8 cellular contexts compared by ENCODE assay signal in the genomic region with DNA sequence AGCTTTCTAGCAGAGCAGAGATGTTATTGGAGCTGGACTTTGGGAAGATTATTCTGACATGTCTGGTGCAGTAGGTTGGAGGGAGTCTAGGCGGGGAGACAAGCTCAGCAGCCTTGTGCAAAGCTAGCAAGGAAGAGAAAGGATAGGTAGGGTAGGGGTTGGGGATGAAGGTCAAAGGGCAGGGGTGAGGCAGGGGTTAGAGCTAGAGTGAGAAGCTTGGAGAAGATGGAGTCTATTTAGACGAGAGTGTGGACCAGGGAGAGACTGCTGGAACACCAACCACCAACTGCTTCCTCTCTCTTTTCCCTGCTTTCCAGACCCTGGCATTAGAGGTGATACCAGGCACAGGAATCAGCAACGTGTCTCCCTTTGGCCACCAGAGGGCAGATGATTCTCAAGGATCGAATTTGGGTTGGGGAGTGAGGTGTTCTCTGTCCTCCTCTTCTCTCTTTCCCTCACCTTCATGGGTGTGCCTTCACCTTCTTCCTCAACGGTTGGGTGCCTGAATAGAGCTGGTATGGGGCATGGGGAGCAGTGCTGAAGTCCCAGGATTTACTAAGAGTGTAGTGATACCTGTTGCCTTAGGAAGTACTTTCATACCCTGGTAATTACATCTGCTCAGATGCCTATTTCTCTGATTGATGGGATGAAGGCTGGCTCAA. TPM values are rescaled to one million over a fixed set of nuclear protein-coding genes. Genes with fewer than 3 reads are reported as not detected.
A peak's percentile ranks its signal among the peaks of the same experiment; 100 is the strongest.
DNase-seq lines count a peak whose midpoint lies in the region; ATAC-seq and TF ChIP-seq lines count a peak whose summit lies in the region.

No MANE protein-coding gene starts in this region.

- no peak for DNase-seq in GM12864 (ENCODE audit: low read depth)
- DNase-seq in NCI-H187 treated with DMSO at 0.1 percent for 48 hours (lab: John Stamatoyannopoulos, UW), result peak; percentile 69
- peak; percentile 66 for DNase-seq in T-helper 2 cell treated with Interferon-gamma antibody and Interleukin-4, amounts not matched to agents 5 μg/mL and 100 μg/mL, for 36 hours (ENCODE audit: low spot score)
- DNase-seq in ascending aorta (ENCODE audit: low spot score in 2 of 2), result peak; percentile 31 to 92
- DNase-seq in right atrium auricular region (ENCODE audit: low spot score), result peak; percentile 84
- peak; percentile 87 for DNase-seq in sciatic nerve (ENCODE audit: low spot score)

- H3K4me3 ChIP-seq in GM12864 (ENCODE audit: low read depth, low read length) (no peak overlapping the region), ascending aorta (no peak overlapping the region), right atrium auricular region (no peak overlapping the region)

- peak; percentile 91 for TF ChIP-seq CTCF in GM12864 (IDR thresholded peaks at IDR 0.05; ENCODE audit: low read depth, low read length, missing control alignments)
- peak; percentile 77 to 88 (median 86) for TF ChIP-seq CTCF in ascending aorta (IDR thresholded peaks at IDR 0.05)
- peak; percentile 73 to 89 for TF ChIP-seq CTCF in right atrium auricular region (IDR thresholded peaks at IDR 0.05)

- H3K27me3 Mint-ChIP-seq in T-helper 2 cell treated with Interferon-gamma antibody and Interleukin-4, amounts not matched to agents 5 μg/mL and 100 μg/mL, for 36 hours (ENCODE audit: low read depth), result no peaks in the 10 kb centered on the region

- H3K9me3 ChIP-seq in ascending aorta, result no peaks in the 10 kb centered on the region
- no peaks in the 10 kb centered on the region for H3K9me3 ChIP-seq in right atrium auricular region

- peaks cover 31% of the 10 kb centered on the region for H3K4me1 Mint-ChIP-seq in T-helper 2 cell treated with Interferon-gamma antibody and Interleukin-4, amounts not matched to agents 5 μg/mL and 100 μg/mL, for 36 hours (ENCODE audit: low read depth)

- ATAC-seq in sciatic nerve, result peak; percentile 51
- ATAC-seq in GM21390 (IDR thresholded peaks at IDR 0.05; ENCODE audit: unreplicated experiment), result no peak
- no peak for ATAC-seq in HG02973 (IDR thresholded peaks at IDR 0.05; ENCODE audit: unreplicated experiment)

- H3K4me1 ChIP-seq in ascending aorta (peaks cover 7 to 32% of the 10 kb centered on the region in 2 donors), right atrium auricular region (peaks cover 0 to 34% of the 10 kb centered on the region in 2 donors)

- H3K36me3 Mint-ChIP-seq in T-helper 2 cell treated with Interferon-gamma antibody and Interleukin-4, amounts not matched to agents 5 μg/mL and 100 μg/mL, for 36 hours (ENCODE audit: low read depth), result peaks cover 17% of the 10 kb centered on the region

- H3K27me3 ChIP-seq in ascending aorta (no peaks in the 10 kb centered on the region), right atrium auricular region (no peaks in the 10 kb centered on the region)

- H3K27ac Mint-ChIP-seq in T-helper 2 cell treated with Interferon-gamma antibody and Interleukin-4, amounts not matched to agents 5 μg/mL and 100 μg/mL, for 36 hours, result peak overlapping the region; percentile 79

- intact Hi-C loops in ascending aorta (cut with DNase I) (loop anchor here (1.0 to 5.0 kb wide), 4 partner anchors 50 to 311 kb away; a partner anchor contains a TSS), sciatic nerve (cut with DNase I) (loop anchor here (2.0 kb wide), 1 partner anchor 110 kb away; no protein-coding TSS in a partner anchor)

- H3K9me3 Mint-ChIP-seq in T-helper 2 cell treated with Interferon-gamma antibody and Interleukin-4, amounts not matched to agents 5 μg/mL and 100 μg/mL, for 36 hours, result no peaks in the 10 kb centered on the region

- H3K27ac ChIP-seq in ascending aorta (peak overlapping the region; percentile 81 to 83), right atrium auricular region (no peak overlapping the region)

- H3K36me3 ChIP-seq in ascending aorta (no peaks in the 10 kb centered on the region), right atrium auricular region (no peaks in the 10 kb centered on the region)

- peak overlapping the region; percentile 82 for H3K4me3 Mint-ChIP-seq in T-helper 2 cell treated with Interferon-gamma antibody and Interleukin-4, amounts not matched to agents 5 μg/mL and 100 μg/mL, for 36 hours

RNA-seq across cellular contexts. Expression of a gene that starts 1.8 kb away (rescaled TPM):
- 45.7 TPM for total RNA-seq in ascending aorta
- total RNA-seq in right atrium auricular region, result 10 to 100 TPM; 29.3 to 31.5 TPM
- 29.8 TPM for total RNA-seq in sciatic nerve

RNA-seq across cellular contexts. Expression of a gene that starts 23.9 kb away (rescaled TPM):
- total RNA-seq in ascending aorta, result 5.0 TPM
- total RNA-seq in right atrium auricular region, result 10 to 100 TPM in 1 of 2 donors, 1 to 10 TPM in 1; 7.0 to 12.1 TPM
- total RNA-seq in sciatic nerve, result 16.0 TPM

Comparison
In these comparisons a context has a peak if more than half of its experiments do, and no peak if none do; other contexts are left out.
1. H3K27ac ChIP-seq: peak in ascending aorta (2 of 2); none in right atrium auricular region (0 of 2).
2. Peak in every context shown above with its lines, with median percentiles within 50 percentile points of each other: CTCF ChIP-seq.